21 cellular contexts compared by ENCODE assay signal in the genomic region with DNA sequence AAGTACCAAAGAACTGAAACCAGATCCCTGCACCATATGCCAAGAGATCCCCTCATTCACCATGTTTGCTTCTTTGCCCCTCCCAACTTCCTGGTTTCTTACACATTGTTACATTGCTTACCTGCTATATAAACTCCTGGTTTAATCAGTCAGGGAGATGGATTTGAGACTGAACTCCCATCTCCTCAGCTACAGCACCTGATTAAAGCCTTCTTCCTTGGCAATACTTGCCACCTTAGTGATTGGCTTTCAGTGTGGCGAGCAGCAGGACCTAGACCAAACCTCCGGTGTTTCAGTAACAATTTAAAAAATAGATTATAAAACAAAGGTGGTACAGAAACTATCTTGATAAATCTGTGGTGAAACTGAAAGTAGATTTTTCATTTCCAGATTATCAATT.
DNase-seq lines count a peak whose midpoint lies in the region; ATAC-seq, FAIRE-seq and TF ChIP-seq lines count a peak whose summit lies in the region.
"Had no signal": no experiment of that assay in that cellular context is flagged by ENCODE, and none has a peak within 500 bp of the region (broad histone marks: within the 10 kb centered on the region; RNA-seq: fewer than 3 reads in every experiment).

No MANE protein-coding gene starts in this region.

- H3K36me3 ChIP-seq in heart right ventricle (no peaks in the 10 kb centered on the region), GM12878 (ENCODE audit: control insufficient read depth in 2 of 2, insufficient read depth in 2 of 2, low read length in 1 of 2) (no peaks in the 10 kb centered on the region; a peak in 2 of 4 replicates), right lobe of liver (no peaks in the 10 kb centered on the region), upper lobe of left lung (no peaks in the 10 kb centered on the region), body of pancreas (replicated peaks in 1 of 2; ENCODE audit: insufficient read depth in 1 of 2, low read depth in 2 of 2) (no peaks in the 10 kb centered on the region)
- H3K36me3 ChIP-seq: BE2C, SJCRH30 had no signal

- CTCF ChIA-PET in GM12878 (lab: Yijun Ruan, JAX) = no interaction called here

- H3K27ac ChIP-seq in heart right ventricle (peak overlapping the region in 7 of 10 donors; percentile 11 to 63 (median 50)), GM12878 (ENCODE audit: control insufficient read depth, insufficient read depth) (no peak overlapping the region), right lobe of liver (peak overlapping the region in 2 of 3 donors; percentile 45 to 50), upper lobe of left lung (peak overlapping the region in 3 of 4 donors; percentile 3 to 53 (median 50)), body of pancreas (no peak overlapping the region)
- H3K27ac ChIP-seq: GM23248, SJCRH30 had no signal

- ATAC-seq in heart right ventricle (no peak), GM12878 (no peak), right lobe of liver (no peak), upper lobe of left lung (ENCODE audit: low FRiP score in 2 of 2) (no peak), GM19467 (IDR thresholded peaks at IDR 0.05; ENCODE audit: unreplicated experiment) (no peak), body of pancreas (no peak)
- ATAC-seq: Panc1 had no signal

- POLR2A ChIA-PET in GM12878 (lab: Charles Lee) = no interaction called here

- H3K9me3 ChIP-seq in heart right ventricle (peaks cover 0 to 9% (median 0%) of the 10 kb centered on the region in 11 donors), GM12878 (replicated peaks; ENCODE audit: control insufficient read depth, insufficient read depth, low read length) (peaks cover 18% of the 10 kb centered on the region; the same call in 2 of the 3 replicates), right lobe of liver (no peaks in the 10 kb centered on the region), upper lobe of left lung (no peaks in the 10 kb centered on the region), body of pancreas (no peaks in the 10 kb centered on the region)
- H3K9me3 ChIP-seq: BE2C had no signal

- no peak overlapping the region for H3K9ac ChIP-seq in GM12878 (ENCODE audit: control insufficient read depth, insufficient read depth, low read length)
- H3K9ac ChIP-seq: GM23248 had no signal

- H3K4me1 ChIP-seq in heart right ventricle (peaks cover 2 to 59% (median 30%) of the 10 kb centered on the region in 9 donors), GM12878 (ENCODE audit: control insufficient read depth, insufficient read depth, low read length) (no peaks in the 10 kb centered on the region), right lobe of liver (peaks cover 1 to 52% (median 19%) of the 10 kb centered on the region in 4 donors), upper lobe of left lung (peaks cover 5 to 24% (median 18%) of the 10 kb centered on the region in 4 donors), body of pancreas (peaks cover 52% of the 10 kb centered on the region)
- H3K4me1 ChIP-seq: SJCRH30 had no signal

- RAD21 ChIA-PET in GM12878 (lab: Charles Lee; ENCODE audit: unreplicated experiment) = no interaction called here

- H3K79me2 ChIP-seq in GM12878 (ENCODE audit: control insufficient read depth, insufficient read depth, low read length) = peaks cover 42% of the 10 kb centered on the region

- in situ Hi-C loops in GM12878 (cut with MboI) = no loop called here

- FAIRE-seq in GM12878 (lab: Jason Lieb, UNC) = peak; percentile 41
- FAIRE-seq: D721Med had no signal

- SMC1A ChIA-PET in GM12878 (lab: Charles Lee; ENCODE audit: uncharacterized antibody, unreplicated experiment) = interaction anchor here (1.1 to 1.9 kb wide), 3 partner anchors 10 to 66 kb away, joined by 3 to 6 read pairs (median 5); no protein-coding TSS in a partner anchor

- no peaks in the 10 kb centered on the region for H4K20me1 ChIP-seq in GM12878 (ENCODE audit: control insufficient read depth, insufficient read depth)

- H3K4me2 ChIP-seq in GM12878 (ENCODE audit: control insufficient read depth, insufficient read depth) = no peak overlapping the region

- no TSS peak for BruUV-seq in GM12878 (replicated peaks; lab: Mats Ljungman, UMichigan)

- no peak overlapping the region for H2AFZ ChIP-seq in GM12878 (ENCODE audit: control insufficient read depth, low read depth, low read length)
- H2AFZ ChIP-seq: GM23248 had no signal

- TF ChIP-seq EP300 in GM12878 (IDR thresholded peaks at IDR 0.05; ENCODE audit: borderline replicate concordance in 1 of 2, control insufficient read depth in 1 of 2, low read depth in 2 of 2, low read length in 2 of 2) (no peak), upper lobe of left lung (IDR thresholded peaks at IDR 0.05) (no peak)

- no peaks in the 10 kb centered on the region for H3K27me3 ChIP-seq in heart right ventricle
- no peaks in the 10 kb centered on the region for H3K27me3 ChIP-seq in GM12878 (replicated peaks in 1 of 2; ENCODE audit: control insufficient read depth in 2 of 2, insufficient read depth in 2 of 2, low read length in 1 of 2)
- no peaks in the 10 kb centered on the region for H3K27me3 ChIP-seq in right lobe of liver
- H3K27me3 ChIP-seq in upper lobe of left lung = no peaks in the 10 kb centered on the region
- no peaks in the 10 kb centered on the region for H3K27me3 ChIP-seq in body of pancreas
- H3K27me3 ChIP-seq: BE2C, SJCRH30 had no signal

- TF ChIP-seq RAD21 in GM12878 (IDR thresholded peaks at IDR 0.05; ENCODE audit: insufficient read depth, low read depth, low read length) = no peak

- TF ChIP-seq POLR2A in GM12878 (IDR thresholded peaks at IDR 0.05; ENCODE audit: low read depth, low read length) (no peak), right lobe of liver (IDR thresholded peaks at IDR 0.05) (no peak), upper lobe of left lung (IDR thresholded peaks at IDR 0.05) (no peak), body of pancreas (IDR thresholded peaks at IDR 0.05) (no peak)

- H3K4me3 ChIP-seq in heart right ventricle (no peak overlapping the region), GM12878 (no peak overlapping the region), right lobe of liver (peak overlapping the region in 1 of 3 donors; percentile 18), upper lobe of left lung (no peak overlapping the region), body of pancreas (no peak overlapping the region)
- H3K4me3 ChIP-seq: GM23248, SJCRH30 had no signal

- WGBS in heart right ventricle, 2 donors = 98% methylated on average over 2 of the region's 2 CpGs
- WGBS in GM12878 (ENCODE audit: insufficient coverage, insufficient replicate concordance, low lambda C conversion rate, missing lambda C conversion rate) = 100% methylated on average over 2 of the region's 2 CpGs
- 60% methylated on average over 2 of the region's 2 CpGs for WGBS in right lobe of liver (ENCODE audit: insufficient coverage, low coverage, low lambda C conversion rate, missing lambda C conversion rate)
- 94 to 97% methylated on average over 2 of the region's 2 CpGs for WGBS in upper lobe of left lung, 2 donors
- 96 to 100% methylated on average over 2 of the region's 2 CpGs for WGBS in body of pancreas, 2 donors

- no peak for DNase-seq in heart right ventricle
- no peak for DNase-seq in cardiac septum (ENCODE audit: low spot score)
- no peak for DNase-seq in GM12878 (ENCODE audit: low read depth, low spot score)
- no peak for DNase-seq in right lobe of liver
- DNase-seq in upper lobe of left lung = no peak
- no peak for DNase-seq in body of pancreas
- DNase-seq: BE2C; DMS79; GM23248; H9; HFFc6; Kasumi-1; NCI-H1694; NCI-H2081 treated with DMSO at 0.1 percent for 48 hours; NCI-H446 treated with DMSO at 0.1 percent for 48 hours; NCI-H748 treated with DMSO at 0.1 percent for 48 hours; NK-92 treated with Interleukin-12 subunit alpha and Interleukin-12 subunit beta, amount 100 ng/mL, for 24 hours; SJCRH30 had no signal

- intact Hi-C loops in heart right ventricle (cut with DNase I) = no loop called here
- intact Hi-C loops in cardiac septum (cut with DNase I) = no loop called here
- intact Hi-C loops in GM12878 (cut with micrococcal nuclease; ENCODE audit: unreplicated experiment) = no loop called here
- intact Hi-C loops in right lobe of liver (cut with DNase I) = no loop called here
- intact Hi-C loops in body of pancreas (cut with DNase I) = no loop called here

- TF ChIP-seq CTCF in heart right ventricle (IDR thresholded peaks at IDR 0.05) = no peak
- TF ChIP-seq CTCF in GM12878 (IDR thresholded peaks at IDR 0.05 in 2 of 3, conservative IDR thresholded peaks at IDR 0.05 in 1 of 3; ENCODE audit: control insufficient read depth in 2 of 3, extremely low read depth in 1 of 3, insufficient read depth in 1 of 3, low read depth in 3 of 3, low read length in 3 of 3) = no peak
- no peak for TF ChIP-seq CTCF in right lobe of liver (IDR thresholded peaks at IDR 0.05)
- TF ChIP-seq CTCF in upper lobe of left lung (IDR thresholded peaks at IDR 0.05) = no peak
- TF ChIP-seq CTCF in body of pancreas (IDR thresholded peaks at IDR 0.05) = no peak

TF ChIP-seq in GM12878, 131 proteins besides CTCF, POLR2A, EP300 and RAD21 (continues in another document):
- no peak for TF ChIP-seq KAT2A (conservative IDR thresholded peaks at IDR 0.05; ENCODE audit: control insufficient read depth, low read depth, low read length)

Comparison
In these comparisons a context has a peak if more than half of its experiments do, and no peak if none do; other contexts are left out.
1. H3K27ac ChIP-seq: peak in heart right ventricle (7 of 10), right lobe of liver (2 of 3) and upper lobe of left lung (3 of 4); none in GM12878 (single experiment) and body of pancreas (0 of 4).